In genomic region chr19:17118957-17119356, GRCh38 we compare ENCODE assay signal across 14 cellular contexts.
"Had no signal": no experiment of that assay in that cellular context is flagged by ENCODE, and none has a peak within 500 bp of the region (broad histone marks: within the 10 kb centered on the region; RNA-seq: fewer than 3 reads in every experiment).

No MANE protein-coding gene starts in this region.

- H3K27me3 Mint-ChIP-seq: activated CD4-positive, alpha-beta memory T cell treated with anti-CD3 and anti-CD28 coated beads, Interleukin-2, amount 10 ng/mL, durations not matched to agents 7 days and 5 days; activated CD4-positive, alpha-beta T cell treated with anti-CD3 and anti-CD28 coated beads for 36 hours; memory B cell had no signal

- ATAC-seq: activated CD4-positive, alpha-beta T cell treated with anti-CD3 and anti-CD28 coated beads for 36 hours; gastroesophageal sphincter; left lobe of liver had no signal

- H3K36me3 ChIP-seq: colonic mucosa had no signal

- H3K4me3 Mint-ChIP-seq: activated CD4-positive, alpha-beta memory T cell treated with anti-CD3 and anti-CD28 coated beads, Interleukin-2, amount 10 ng/mL, durations not matched to agents 7 days and 5 days; activated CD4-positive, alpha-beta T cell treated with anti-CD3 and anti-CD28 coated beads for 36 hours; memory B cell; nephron had no signal

- DNase-seq: activated CD4-positive, alpha-beta memory T cell treated with anti-CD3 and anti-CD28 coated beads, Interleukin-2, amount 10 ng/mL, durations not matched to agents 7 days and 5 days; activated CD4-positive, alpha-beta T cell treated with anti-CD3 and anti-CD28 coated beads for 36 hours; activated naive CD4-positive, alpha-beta T cell treated with Interleukin-2 at 50 U/mL for 16 hours; colonic mucosa; effector CD8-positive, alpha-beta T cell; islet precursor cell; sigmoid colon; stimulated activated CD4-positive, alpha-beta T cell treated with anti-CD3 and anti-CD28 coated beads, Interleukin-2, amount 100 ng/mL, for 24 hours; stimulated activated naive CD4-positive, alpha-beta T cell treated with Interleukin-2 at 50 U/mL for 16 hours; T-helper 9 cell had no signal

- H3K27me3 ChIP-seq: colonic mucosa, gastroesophageal sphincter, sigmoid colon had no signal

- H3K4me3 ChIP-seq: colonic mucosa, gastroesophageal sphincter, sigmoid colon had no signal

- H3K9me3 Mint-ChIP-seq: activated CD4-positive, alpha-beta memory T cell treated with anti-CD3 and anti-CD28 coated beads, Interleukin-2, amount 10 ng/mL, durations not matched to agents 7 days and 5 days; memory B cell; nephron had no signal

- H3K27ac Mint-ChIP-seq: activated CD4-positive, alpha-beta memory T cell treated with anti-CD3 and anti-CD28 coated beads, Interleukin-2, amount 10 ng/mL, durations not matched to agents 7 days and 5 days; activated CD4-positive, alpha-beta T cell treated with anti-CD3 and anti-CD28 coated beads for 36 hours; nephron had no signal

- H3K9me3 ChIP-seq: colonic mucosa, gastroesophageal sphincter, sigmoid colon had no signal

- H3K27ac ChIP-seq: colonic mucosa, gastroesophageal sphincter, sigmoid colon had no signal

- H3K4me1 ChIP-seq: colonic mucosa had no signal
